In the genomic region with DNA sequence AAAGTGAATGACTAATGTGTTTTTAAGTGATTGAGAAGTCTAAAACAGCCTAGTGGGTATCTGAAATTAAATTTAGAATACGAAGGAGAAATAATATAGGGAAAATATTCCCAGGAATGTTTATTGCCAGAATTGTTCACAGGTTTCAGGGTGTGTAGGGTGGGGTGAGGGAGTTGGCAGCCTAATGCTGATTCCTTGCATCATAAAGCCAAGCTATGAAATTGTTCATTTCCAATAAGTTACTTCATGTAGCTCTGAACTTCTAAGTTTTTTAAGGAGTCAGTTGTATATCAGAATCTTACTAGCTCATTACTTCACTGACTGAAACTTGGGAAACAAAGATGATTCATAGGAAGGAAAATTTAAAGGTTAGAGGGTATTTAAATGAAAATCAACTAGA, we compare ENCODE assay signal across 29 cellular contexts. TPM values are rescaled to one million over a fixed set of nuclear protein-coding genes. Genes with fewer than 3 reads are reported as not detected.
DNase-seq lines count a peak whose midpoint lies in the region; ATAC-seq and TF ChIP-seq lines count a peak whose summit lies in the region.
"Had no signal": no experiment of that assay in that cellular context is flagged by ENCODE, and none has a peak within 500 bp of the region (broad histone marks: within the 10 kb centered on the region; RNA-seq: fewer than 3 reads in every experiment).

No MANE protein-coding gene starts in this region.

- no peak for ATAC-seq in activated T-cell treated with anti-CD3 and anti-CD28 coated beads, Interleukin-2, amount 50 U/mL, for 72 hours (replicated peaks in 1 of 2)
- ATAC-seq in HG03457 (IDR thresholded peaks at IDR 0.05; ENCODE audit: unreplicated experiment): no peak
- ATAC-seq: activated T-cell treated with anti-CD3 and anti-CD28 coated beads, Interleukin-2, amount 50 U/mL, for 4 hours; right cardiac atrium had no signal

- H3K27me3 ChIP-seq in mammary epithelial cell (ENCODE audit: insufficient read depth, low read length) (no peaks in the 10 kb centered on the region), suprapubic skin (no peaks in the 10 kb centered on the region), left ventricle myocardium inferior (ENCODE audit: low read depth) (peaks cover 65% of the 10 kb centered on the region)
- H3K27me3 ChIP-seq: cardiac muscle cell had no signal

- H4K20me1 ChIP-seq in mammary epithelial cell (ENCODE audit: insufficient read depth, low read length): no peaks in the 10 kb centered on the region

- no peaks in the 10 kb centered on the region for H3K36me3 ChIP-seq in mammary epithelial cell (ENCODE audit: insufficient read depth, low read length)
- H3K36me3 ChIP-seq in suprapubic skin: no peaks in the 10 kb centered on the region
- H3K36me3 ChIP-seq in left ventricle myocardium inferior: no peaks in the 10 kb centered on the region
- H3K36me3 ChIP-seq: cardiac muscle cell, esophagus muscularis mucosa, SJCRH30 had no signal

- CTCF ChIA-PET in mammary epithelial cell (lab: Charles Lee; ENCODE audit: low non-redundant PET): no interaction called here

- peaks cover 9% of the 10 kb centered on the region for H3K4me1 Mint-ChIP-seq in activated T-cell treated with anti-CD3 and anti-CD28 coated beads, Interleukin-2, amount 50 U/mL, for 72 hours (ENCODE audit: low read depth)
- H3K4me1 Mint-ChIP-seq: activated naive CD4-positive, alpha-beta T cell treated with anti-CD3 and anti-CD28 coated beads, Interleukin-2, amount 10 ng/mL, durations not matched to agents 7 days and 5 days had no signal

- H3K79me2 ChIP-seq in mammary epithelial cell (ENCODE audit: insufficient read depth, low read length): no peaks in the 10 kb centered on the region

- intact Hi-C loops in mammary epithelial cell (cut with micrococcal nuclease): no loop called here
- intact Hi-C loops in left ventricle myocardium inferior (cut with micrococcal nuclease): no loop called here

- no peak overlapping the region for H3K4me2 ChIP-seq in mammary epithelial cell (ENCODE audit: insufficient read depth, low read depth, low read length)

- no peak for TF ChIP-seq EP300 in suprapubic skin (IDR thresholded peaks at IDR 0.05)

- H3K27ac ChIP-seq in mammary epithelial cell (ENCODE audit: insufficient read depth, low read depth, low read length) (no peak overlapping the region), suprapubic skin (peak overlapping the region; percentile 15), left ventricle myocardium inferior (replicated peaks) (no peak overlapping the region)
- H3K27ac ChIP-seq: cardiac muscle cell, coronary artery, esophagus muscularis mucosa, SJCRH30, WERI-Rb-1 had no signal

- no peak for DNase-seq in activated T-cell treated with anti-CD3 and anti-CD28 coated beads, Interleukin-2, amount 50 U/mL, for 72 hours
- DNase-seq in activated T-cell treated with anti-CD3 and anti-CD28 coated beads, Interleukin-2, amount 50 U/mL, for 48 hours: no peak
- DNase-seq in mammary epithelial cell: peak; percentile 28
- DNase-seq in fibroblast of the aortic adventitia (ENCODE audit: low read depth): peak; percentile 8
- no peak for DNase-seq in suprapubic skin (ENCODE audit: low spot score in 2 of 2)
- DNase-seq in left ventricle myocardium inferior: no peak
- DNase-seq in cerebellar nuclear complex (lab: John Stamatoyannopoulos, UW): no peak
- DNase-seq: activated CD4-positive, alpha-beta T cell treated with anti-CD3 and anti-CD28 coated beads, Interleukin-2, amount 10 ng/mL, durations not matched to agents 7 days and 5 days; activated naive CD4-positive, alpha-beta T cell treated with anti-CD3 and anti-CD28 coated beads, Interleukin-2, amount 10 ng/mL, durations not matched to agents 7 days and 5 days; activated T-cell treated with anti-CD3 and anti-CD28 coated beads, Interleukin-2, amount 50 U/mL, for 4 hours; aorta; DMS79; GDM1; hippocampal formation; IMR-90; mesenchymal stem cell; NCI-H146; NCI-H2107; NCI-H446; NCI-H774; right cardiac atrium; SJCRH30; stimulated activated CD4-positive, alpha-beta T cell treated with anti-CD3 and anti-CD28 coated beads, Interleukin-1b, Interleukin-23, amount 100 ng/mL, for 48 hours; stimulated activated naive CD4-positive, alpha-beta T cell treated with Interleukin-2 at 50 U/mL for 16 hours; WERI-Rb-1 had no signal

- no peak overlapping the region for H3K9ac ChIP-seq in mammary epithelial cell (ENCODE audit: insufficient read depth, low read length)

- TF ChIP-seq CTCF in mammary epithelial cell (conservative IDR thresholded peaks at IDR 0.05 in 1 of 2, IDR thresholded peaks at IDR 0.05 in 1 of 2; ENCODE audit: extremely low read depth in 1 of 2, insufficient read depth in 1 of 2, low read depth in 1 of 2, low read length in 2 of 2) (no peak), fibroblast of the aortic adventitia (IDR thresholded peaks at IDR 0.05; ENCODE audit: insufficient read depth, low read length) (no peak), suprapubic skin (IDR thresholded peaks at IDR 0.05) (no peak), left ventricle myocardium inferior (IDR thresholded peaks at IDR 0.05; ENCODE audit: borderline replicate concordance) (no peak)

- 90% methylated on average over 1 of the region's 1 CpG for WGBS in mammary epithelial cell (ENCODE audit: low coverage, missing lambda C conversion rate)
- WGBS in suprapubic skin: 45% methylated on average over 1 of the region's 1 CpG

- H3K27ac Mint-ChIP-seq in activated T-cell treated with anti-CD3 and anti-CD28 coated beads, Interleukin-2, amount 50 U/mL, for 72 hours: peak overlapping the region; percentile 65
- H3K27ac Mint-ChIP-seq: activated CD4-positive, alpha-beta T cell treated with anti-CD3 and anti-CD28 coated beads, Interleukin-2, amount 10 ng/mL, durations not matched to agents 7 days and 5 days; activated naive CD4-positive, alpha-beta T cell treated with anti-CD3 and anti-CD28 coated beads, Interleukin-2, amount 10 ng/mL, durations not matched to agents 7 days and 5 days had no signal

- no peaks in the 10 kb centered on the region for H3K9me3 Mint-ChIP-seq in activated T-cell treated with anti-CD3 and anti-CD28 coated beads, Interleukin-2, amount 50 U/mL, for 72 hours
- H3K9me3 Mint-ChIP-seq: activated CD4-positive, alpha-beta T cell treated with anti-CD3 and anti-CD28 coated beads, Interleukin-2, amount 10 ng/mL, durations not matched to agents 7 days and 5 days; activated naive CD4-positive, alpha-beta T cell treated with anti-CD3 and anti-CD28 coated beads, Interleukin-2, amount 10 ng/mL, durations not matched to agents 7 days and 5 days; activated T-cell treated with anti-CD3 and anti-CD28 coated beads, Interleukin-2, amount 50 U/mL, for 4 hours had no signal

- no peak overlapping the region for H3K4me3 Mint-ChIP-seq in activated T-cell treated with anti-CD3 and anti-CD28 coated beads, Interleukin-2, amount 50 U/mL, for 72 hours
- H3K4me3 Mint-ChIP-seq: activated CD4-positive, alpha-beta T cell treated with anti-CD3 and anti-CD28 coated beads, Interleukin-2, amount 10 ng/mL, durations not matched to agents 7 days and 5 days; activated naive CD4-positive, alpha-beta T cell treated with anti-CD3 and anti-CD28 coated beads, Interleukin-2, amount 10 ng/mL, durations not matched to agents 7 days and 5 days; activated T-cell treated with anti-CD3 and anti-CD28 coated beads, Interleukin-2, amount 50 U/mL, for 4 hours had no signal

- dilution Hi-C loops in mammary epithelial cell (cut with HindIII; ENCODE audit: low sequenced_read_pairs): no loop called here

- H3K27me3 Mint-ChIP-seq in activated T-cell treated with anti-CD3 and anti-CD28 coated beads, Interleukin-2, amount 50 U/mL, for 72 hours (ENCODE audit: low read depth): no peaks in the 10 kb centered on the region
- H3K27me3 Mint-ChIP-seq: activated CD4-positive, alpha-beta T cell treated with anti-CD3 and anti-CD28 coated beads, Interleukin-2, amount 10 ng/mL, durations not matched to agents 7 days and 5 days; activated naive CD4-positive, alpha-beta T cell treated with anti-CD3 and anti-CD28 coated beads, Interleukin-2, amount 10 ng/mL, durations not matched to agents 7 days and 5 days had no signal

- no peak for TF ChIP-seq POLR2A in suprapubic skin (IDR thresholded peaks at IDR 0.05)

- no TSS peak for BruUV-seq in mammary epithelial cell (replicated peaks; lab: Mats Ljungman, UMichigan)

- H3K36me3 Mint-ChIP-seq in activated T-cell treated with anti-CD3 and anti-CD28 coated beads, Interleukin-2, amount 50 U/mL, for 72 hours (ENCODE audit: insufficient read depth in 2 of 2): peaks cover 2 to 19% of the 10 kb centered on the region in 2 donors

- H2AFZ ChIP-seq in mammary epithelial cell (ENCODE audit: low read depth, low read length): no peak overlapping the region

- in situ Hi-C loops in mammary epithelial cell (cut with MboI; ENCODE audit: low sequenced_read_pairs in 2 of 2): no loop called here

- no peak overlapping the region for H3K4me3 ChIP-seq in mammary epithelial cell (replicated peaks in 1 of 3; ENCODE audit: insufficient read depth in 1 of 3, low read depth in 2 of 3, low read length in 3 of 3)
- H3K4me3 ChIP-seq in fibroblast of the aortic adventitia (ENCODE audit: low read depth, low read length): no peak overlapping the region
- H3K4me3 ChIP-seq in suprapubic skin: no peak overlapping the region
- no peak overlapping the region for H3K4me3 ChIP-seq in left ventricle myocardium inferior
- H3K4me3 ChIP-seq: cardiac muscle cell, coronary artery, esophagus muscularis mucosa, SJCRH30 had no signal

- peaks cover 17% of the 10 kb centered on the region for H3K4me1 ChIP-seq in mammary epithelial cell (ENCODE audit: insufficient read depth, low read length)
- H3K4me1 ChIP-seq in suprapubic skin: peaks cover 18% of the 10 kb centered on the region
- H3K4me1 ChIP-seq in left ventricle myocardium inferior: peaks cover 11% of the 10 kb centered on the region
- H3K4me1 ChIP-seq: esophagus muscularis mucosa, SJCRH30 had no signal

- H3K9me3 ChIP-seq in mammary epithelial cell (replicated peaks; ENCODE audit: insufficient read depth, low read length) (no peaks in the 10 kb centered on the region), suprapubic skin (no peaks in the 10 kb centered on the region), left ventricle myocardium inferior (replicated peaks) (no peaks in the 10 kb centered on the region)
- H3K9me3 ChIP-seq: esophagus muscularis mucosa, SJCRH30 had no signal

RNA-seq across cellular contexts. Expression of gene RAB35, which starts 56.4 kb away (rescaled TPM):
- total RNA-seq in activated T-cell treated with anti-CD3 and anti-CD28 coated beads, Interleukin-2, amount 50 U/mL, for 72 hours: 10 to 100 TPM; 66.2 to 78.9 TPM
- total RNA-seq in mammary epithelial cell (10 to 100 TPM; 19.3 to 60.4 TPM), fibroblast of the aortic adventitia (ENCODE audit: low replicate concordance) (8.0 and 24.8 TPM in 2 replicates), suprapubic skin (10 to 100 TPM; 30.0 to 39.6 (median 33.1) TPM), left ventricle myocardium inferior (21.9 TPM)
- 39.4 TPM for polyA plus RNA-seq in mammary epithelial cell
- polyA minus RNA-seq in mammary epithelial cell: 70.6 TPM

Comparison
In these comparisons a context has a peak if more than half of its experiments do, and no peak if none do; other contexts are left out.
1. DNase-seq: peak in mammary epithelial cell (single experiment) and fibroblast of the aortic adventitia (single experiment); none in activated T-cell treated with anti-CD3 and anti-CD28 coated beads, Interleukin-2, amount 50 U/mL, for 72 hours (0 of 2), activated T-cell treated with anti-CD3 and anti-CD28 coated beads, Interleukin-2, amount 50 U/mL, for 48 hours (0 of 2), suprapubic skin (0 of 2), left ventricle myocardium inferior (single experiment) and cerebellar nuclear complex (0 of 2).